Comparison of ENCODE assay signal across 24 cellular contexts in the genomic region with DNA sequence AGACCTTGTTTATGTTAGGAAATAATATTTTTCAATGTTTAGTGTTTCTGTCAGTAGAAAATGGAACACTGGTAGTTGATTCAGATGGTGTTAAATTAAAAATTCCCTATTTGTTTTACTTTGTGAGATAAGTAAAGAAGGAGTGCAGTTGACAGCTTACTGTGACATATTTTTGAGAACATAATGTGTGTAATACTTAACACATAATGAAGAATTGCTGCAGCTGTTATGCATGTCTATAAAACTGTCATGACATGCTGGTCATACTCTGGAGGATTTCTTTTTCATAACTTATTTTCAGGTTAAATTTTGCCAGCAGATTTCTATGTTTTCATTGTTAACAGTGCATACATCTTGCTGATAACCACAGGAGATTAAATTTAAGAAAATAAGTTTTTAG.
DNase-seq lines count a peak whose midpoint lies in the region; ATAC-seq and TF ChIP-seq lines count a peak whose summit lies in the region.
"Had no signal": no experiment of that assay in that cellular context is flagged by ENCODE, and none has a peak within 500 bp of the region (broad histone marks: within the 10 kb centered on the region; RNA-seq: fewer than 3 reads in every experiment).

No MANE protein-coding gene starts in this region.

- H3K9me3 ChIP-seq in SK-N-MC (ENCODE audit: low read depth, low read length) (peaks cover 3% of the 10 kb centered on the region; the same call in 1 of the 2 replicates), hepatocyte (ENCODE audit: low read depth) (no peaks in the 10 kb centered on the region), neural progenitor cell (ENCODE audit: low read depth) (no peaks in the 10 kb centered on the region), SJCRH30 (replicated peaks) (no peaks in the 10 kb centered on the region)
- H3K9me3 ChIP-seq: gastrocnemius medialis had no signal

- H3K4me1 ChIP-seq in hepatocyte (ENCODE audit: insufficient read depth), result no peaks in the 10 kb centered on the region
- peaks cover 7% of the 10 kb centered on the region for H3K4me1 ChIP-seq in neural progenitor cell
- no peaks in the 10 kb centered on the region for H3K4me1 ChIP-seq in SJCRH30
- H3K4me1 ChIP-seq: gastrocnemius medialis had no signal

- DNase-seq in SK-N-MC (ENCODE audit: low read depth, low spot score) (no peak), hepatocyte (ENCODE audit: low spot score) (no peak), neural progenitor cell (ENCODE audit: low spot score) (no peak), GM10266 (ENCODE audit: extremely low spot score) (no peak), SJCRH30 (no peak), DMS53 treated with DMSO at 0.1 percent for 48 hours (lab: John Stamatoyannopoulos, UW; ENCODE audit: unreplicated experiment) (no peak)
- no peak for DNase-seq in activated T-cell treated with anti-CD3 and anti-CD28 coated beads, Interleukin-2, amount 50 U/mL, for 72 hours
- DNase-seq: activated CD4-positive, alpha-beta T cell treated with anti-CD3 and anti-CD28 coated beads for 4 hours; activated effector memory CD4-positive, alpha-beta T cell treated with Interleukin-2 at 50 U/mL for 16 hours; activated naive CD8-positive, alpha-beta T cell treated with anti-CD3 and anti-CD28 coated beads for 36 hours; activated T-cell treated with anti-CD3 and anti-CD28 coated beads for 4 hours; CD4-positive, CD25-positive, alpha-beta regulatory T cell; central memory CD4-positive, alpha-beta T cell; gastrocnemius medialis; GOT3; IMR-90; NCI-H1048; NCI-H1694; small intestine; stimulated activated CD4-positive, alpha-beta T cell treated with anti-CD3 and anti-CD28 coated beads, Interleukin-1b, Interleukin-23, amount 100 ng/mL, for 48 hours had no signal

- peak overlapping the region; percentile 27 for H3K4me3 ChIP-seq in SK-N-MC
- H3K4me3 ChIP-seq in hepatocyte, result no peak overlapping the region
- H3K4me3 ChIP-seq in neural progenitor cell, result peak overlapping the region; percentile 51
- no peak overlapping the region for H3K4me3 ChIP-seq in SJCRH30
- H3K4me3 ChIP-seq: GM12878, lung had no signal

- no peaks in the 10 kb centered on the region for H3F3A ChIP-seq in neural progenitor cell (ENCODE audit: low read depth)

- no peaks in the 10 kb centered on the region for H3K9me2 ChIP-seq in hepatocyte (replicated peaks; ENCODE audit: insufficient read depth)

- TF ChIP-seq CTCF in hepatocyte (IDR thresholded peaks at IDR 0.05; ENCODE audit: poor library complexity) (no peak), neural progenitor cell (IDR thresholded peaks at IDR 0.05) (no peak), GM10266 (IDR thresholded peaks at IDR 0.05; ENCODE audit: control insufficient read depth, insufficient read depth, low read depth, missing control alignments) (no peak)

- H4K20me1 ChIP-seq in hepatocyte (ENCODE audit: insufficient read depth, poor library complexity, severe bottlenecking) (no peaks in the 10 kb centered on the region), neural progenitor cell (ENCODE audit: low read depth) (no peaks in the 10 kb centered on the region)

- H3K4me1 Mint-ChIP-seq in neural progenitor cell, result no peaks in the 10 kb centered on the region
- no peaks in the 10 kb centered on the region for H3K4me1 Mint-ChIP-seq in activated T-cell treated with anti-CD3 and anti-CD28 coated beads, Interleukin-2, amount 50 U/mL, for 72 hours (ENCODE audit: low read depth)
- H3K4me1 Mint-ChIP-seq: activated naive CD8-positive, alpha-beta T cell treated with anti-CD3 and anti-CD28 coated beads for 36 hours; CD4-positive, CD25-positive, alpha-beta regulatory T cell had no signal

- no peaks in the 10 kb centered on the region for H3K9me3 Mint-ChIP-seq in neural progenitor cell
- peaks cover 2% of the 10 kb centered on the region in 2 donors for H3K9me3 Mint-ChIP-seq in activated T-cell treated with anti-CD3 and anti-CD28 coated beads, Interleukin-2, amount 50 U/mL, for 72 hours
- H3K9me3 Mint-ChIP-seq: type B pancreatic cell had no signal

- no peak overlapping the region for H3K27ac Mint-ChIP-seq in neural progenitor cell
- H3K27ac Mint-ChIP-seq in activated T-cell treated with anti-CD3 and anti-CD28 coated beads, Interleukin-2, amount 50 U/mL, for 72 hours, result no peak overlapping the region
- H3K27ac Mint-ChIP-seq: activated naive CD8-positive, alpha-beta T cell treated with anti-CD3 and anti-CD28 coated beads for 36 hours; CD4-positive, CD25-positive, alpha-beta regulatory T cell; type B pancreatic cell had no signal

- no peak overlapping the region for H3K4me3 Mint-ChIP-seq in neural progenitor cell
- no peak overlapping the region for H3K4me3 Mint-ChIP-seq in activated T-cell treated with anti-CD3 and anti-CD28 coated beads, Interleukin-2, amount 50 U/mL, for 72 hours
- H3K4me3 Mint-ChIP-seq: activated naive CD8-positive, alpha-beta T cell treated with anti-CD3 and anti-CD28 coated beads for 36 hours; CD4-positive, CD25-positive, alpha-beta regulatory T cell had no signal

- no peaks in the 10 kb centered on the region for H3K36me3 ChIP-seq in SK-N-MC (ENCODE audit: insufficient read depth, low read length)
- no peaks in the 10 kb centered on the region for H3K36me3 ChIP-seq in hepatocyte (replicated peaks; ENCODE audit: insufficient read depth, low read depth)
- H3K36me3 ChIP-seq in neural progenitor cell, result no peaks in the 10 kb centered on the region
- no peaks in the 10 kb centered on the region for H3K36me3 ChIP-seq in SJCRH30
- H3K36me3 ChIP-seq: gastrocnemius medialis had no signal

- peak overlapping the region; percentile 85 for H3K4me2 ChIP-seq in hepatocyte
- peak overlapping the region; percentile 83 for H3K4me2 ChIP-seq in neural progenitor cell

- H3K79me2 ChIP-seq in hepatocyte, result no peaks in the 10 kb centered on the region
- no peaks in the 10 kb centered on the region for H3K79me2 ChIP-seq in neural progenitor cell (ENCODE audit: low read depth)

- H3K27me3 ChIP-seq in hepatocyte (peaks cover 2% of the 10 kb centered on the region), neural progenitor cell (peaks cover 4% of the 10 kb centered on the region), SJCRH30 (no peaks in the 10 kb centered on the region)
- H3K27me3 ChIP-seq: gastrocnemius medialis had no signal

- H3K36me3 Mint-ChIP-seq in neural progenitor cell, result no peaks in the 10 kb centered on the region
- H3K36me3 Mint-ChIP-seq in activated T-cell treated with anti-CD3 and anti-CD28 coated beads, Interleukin-2, amount 50 U/mL, for 72 hours (ENCODE audit: insufficient read depth in 2 of 2), result no peaks in the 10 kb centered on the region
- H3K36me3 Mint-ChIP-seq: activated naive CD8-positive, alpha-beta T cell treated with anti-CD3 and anti-CD28 coated beads for 36 hours; CD4-positive, CD25-positive, alpha-beta regulatory T cell; type B pancreatic cell had no signal

- peak overlapping the region; percentile 87 for H3K27ac ChIP-seq in SK-N-MC
- H3K27ac ChIP-seq in hepatocyte, result no peak overlapping the region
- no peak overlapping the region for H3K27ac ChIP-seq in neural progenitor cell
- H3K27ac ChIP-seq in SJCRH30, result no peak overlapping the region
- H3K27ac ChIP-seq: gastrocnemius medialis had no signal

- ATAC-seq in activated T-cell treated with anti-CD3 and anti-CD28 coated beads, Interleukin-2, amount 50 U/mL, for 72 hours (replicated peaks in 1 of 2), result no peak
- ATAC-seq: gastrocnemius medialis, GM12878, SK-N-SH treated with all-trans-retinoic acid at 6 μM for 48 hours had no signal

- H2AFZ ChIP-seq in hepatocyte (peak overlapping the region; percentile 69), neural progenitor cell (replicated peaks) (peak overlapping the region; percentile 99)

- H3K27me3 Mint-ChIP-seq in neural progenitor cell (ENCODE audit: insufficient read depth, low read depth), result no peaks in the 10 kb centered on the region
- H3K27me3 Mint-ChIP-seq in activated T-cell treated with anti-CD3 and anti-CD28 coated beads, Interleukin-2, amount 50 U/mL, for 72 hours (ENCODE audit: low read depth), result no peaks in the 10 kb centered on the region
- H3K27me3 Mint-ChIP-seq: CD4-positive, CD25-positive, alpha-beta regulatory T cell had no signal

- H3K9ac ChIP-seq in SK-N-MC (ENCODE audit: insufficient read length), result peak overlapping the region; percentile 4
- no peak overlapping the region for H3K9ac ChIP-seq in neural progenitor cell

Comparison
In these comparisons a context has a peak if more than half of its experiments do, and no peak if none do; other contexts are left out.
1. H3K4me3 ChIP-seq: peak in SK-N-MC (single experiment) and neural progenitor cell (single experiment); none in hepatocyte (single experiment) and SJCRH30 (single experiment).